Comparison of ENCODE assay signal across 24 cellular contexts in the genomic region with DNA sequence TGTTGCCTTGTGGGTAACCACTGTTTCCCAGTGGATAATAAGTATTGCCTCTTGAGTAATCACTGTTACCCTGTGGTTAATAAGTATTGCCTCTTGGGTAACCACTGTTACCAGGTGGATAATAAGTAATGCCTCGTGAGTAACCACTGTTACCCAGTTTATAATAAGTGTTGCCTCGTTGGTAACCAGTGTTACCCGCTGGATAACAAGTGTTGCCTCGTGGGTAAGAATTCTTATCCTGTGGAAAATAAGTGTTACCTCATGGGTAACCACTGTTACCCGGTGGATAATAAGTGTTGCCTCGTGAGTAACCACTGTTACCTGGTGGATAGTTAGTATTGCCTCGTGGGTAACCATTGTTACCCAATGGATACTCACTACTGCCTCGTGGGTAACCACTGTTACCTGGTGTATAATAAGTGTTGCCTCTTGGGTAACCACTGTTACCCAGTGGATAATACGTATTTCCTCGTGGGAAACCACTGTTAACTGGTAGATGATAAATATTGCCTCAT. TPM values are rescaled to one million over a fixed set of nuclear protein-coding genes. Genes with fewer than 3 reads are reported as not detected.
A peak's percentile ranks its signal among the peaks of the same experiment; 100 is the strongest.
DNase-seq lines count a peak whose midpoint lies in the region; ATAC-seq, FAIRE-seq and TF ChIP-seq lines count a peak whose summit lies in the region.
"Had no signal": no experiment of that assay in that cellular context is flagged by ENCODE, and none has a peak within 500 bp of the region (broad histone marks: within the 10 kb centered on the region; RNA-seq: fewer than 3 reads in every experiment).

No MANE protein-coding gene starts in this region.

- 80% methylated on average over 10 of the region's 10 CpGs for WGBS in esophagus muscularis mucosa

- intact Hi-C loops in esophagus muscularis mucosa (cut with DNase I): loop anchor here (10.0 kb wide), 1 partner anchor 275 kb away; no protein-coding TSS in a partner anchor

- no peak for TF ChIP-seq POLR2A in esophagus muscularis mucosa (IDR thresholded peaks at IDR 0.05; ENCODE audit: low read depth)

- no peak for TF ChIP-seq CTCF in GM12865 (IDR thresholded peaks at IDR 0.05; ENCODE audit: insufficient read depth, low read depth, low read length, missing control alignments)
- no peak for TF ChIP-seq CTCF in esophagus muscularis mucosa (IDR thresholded peaks at IDR 0.05)

- no peak overlapping the region for H3K27ac ChIP-seq in esophagus muscularis mucosa (replicated peaks in 1 of 4)
- H3K27ac ChIP-seq: A549; BLaER1 treated with 17β-estradiol and CSF1 and Interleukin-3, amounts not matched to agents 10 nM and 100 nM; GM23248 had no signal

- peak; percentile 83 for DNase-seq in GM12865 (ENCODE audit: low read depth)
- no peak for DNase-seq in GM19239 (ENCODE audit: insufficient read length, low spot score)
- DNase-seq in esophagus muscularis mucosa (ENCODE audit: extremely low spot score): peak; percentile 29
- no peak for DNase-seq in NCI-H510A (lab: John Stamatoyannopoulos, UW)
- no peak for DNase-seq in hypothalamus (lab: John Stamatoyannopoulos, UW)
- DNase-seq: 8988T; ACHN; AML-193; BE2C; Calu3; CD4-positive, alpha-beta memory T cell; COR-L47; DMS53; DMS79 treated with DMSO at 0.1 percent for 48 hours; GF-D8; GM23248; H7; HCEC 1CT had no signal

- H3K27me3 ChIP-seq in esophagus muscularis mucosa: no peaks in the 10 kb centered on the region
- H3K27me3 ChIP-seq: BE2C; BLaER1 treated with 17β-estradiol and CSF1 and Interleukin-3, amounts not matched to agents 10 nM and 100 nM had no signal

- TF ChIP-seq EP300 in esophagus muscularis mucosa (IDR thresholded peaks at IDR 0.05): no peak

- H3K4me1 ChIP-seq in esophagus muscularis mucosa: no peaks in the 10 kb centered on the region
- H3K4me1 ChIP-seq: A549; BE2C; BLaER1 treated with 17β-estradiol and CSF1 and Interleukin-3, amounts not matched to agents 10 nM and 100 nM had no signal

- FAIRE-seq in GM19239 (lab: Jason Lieb, UNC): peak; percentile 86
- FAIRE-seq: A549, H1 had no signal

- no peaks in the 10 kb centered on the region for H3K36me3 ChIP-seq in esophagus muscularis mucosa
- H3K36me3 ChIP-seq: BE2C; BLaER1 treated with 17β-estradiol and CSF1 and Interleukin-3, amounts not matched to agents 10 nM and 100 nM had no signal

- ATAC-seq in HG03039 (IDR thresholded peaks at IDR 0.05; ENCODE audit: unreplicated experiment): no peak
- ATAC-seq: A549 had no signal

- H3K9me3 ChIP-seq in esophagus muscularis mucosa: no peaks in the 10 kb centered on the region
- H3K9me3 ChIP-seq: A549 had no signal

- H3K4me3 ChIP-seq in GM12865 (ENCODE audit: low read depth, low read length): no peak overlapping the region
- H3K4me3 ChIP-seq in esophagus muscularis mucosa: no peak overlapping the region
- H3K4me3 ChIP-seq: A549, GM23248 had no signal

RNA-seq across cellular contexts. Expression of a gene that starts 24.1 kb away (rescaled TPM):
- total RNA-seq in esophagus muscularis mucosa: not detected
- total RNA-seq: Calu3; CD4-positive, alpha-beta memory T cell; Daoy; G401; GM23248; H1; H7 had no signal

RNA-seq across cellular contexts. Expression of a gene that starts 58.6 kb away (rescaled TPM):
- under 1 TPM in 3 of 4 donors, not detected in 1; 0.40 to 0.50 (median 0.42) TPM for total RNA-seq in esophagus muscularis mucosa
- total RNA-seq: Calu3; CD4-positive, alpha-beta memory T cell; Daoy; GM23248; H1; H7 had no signal

Comparison
In these comparisons a context has a peak if more than half of its experiments do, and no peak if none do; other contexts are left out.
1. DNase-seq: peak in GM12865 (single experiment) and esophagus muscularis mucosa (single experiment); none in GM19239 (single experiment), NCI-H510A (single experiment) and hypothalamus (0 of 51).